In genomic region chr9:122261469-122261881, GRCh38 we compare ENCODE assay signal across 2 cellular contexts.
TF ChIP-seq lines count a peak whose summit lies in the region.

No MANE protein-coding gene starts in this region.

TF ChIP-seq in HEK293, 187 proteins besides CTCF, POLR2A, EP300 and RAD21 (continued from another document and continues in another):
- TF ChIP-seq ZNF449 (tag by site-specific recombination; IDR thresholded peaks at IDR 0.05), result no peak
- TF ChIP-seq ZBTB49 (tag by site-specific recombination; IDR thresholded peaks at IDR 0.05; ENCODE audit: low read depth), result no peak
- TF ChIP-seq ZNF140 (tag by site-specific recombination; IDR thresholded peaks at IDR 0.05), result no peak
- TF ChIP-seq ZNF335 (tag by site-specific recombination; conservative IDR thresholded peaks at IDR 0.05), result peak; percentile 55
- no peak for TF ChIP-seq ZFP69B (tag by site-specific recombination; IDR thresholded peaks at IDR 0.05)
- no peak for TF ChIP-seq ZNF488 (tag by site-specific recombination; IDR thresholded peaks at IDR 0.05)
- no peak for TF ChIP-seq MEIS1 (CRISPR knock-in tag; IDR thresholded peaks at IDR 0.05; ENCODE audit: borderline replicate concordance)
- TF ChIP-seq ZNF341 (tag by site-specific recombination; IDR thresholded peaks at IDR 0.05; ENCODE audit: low read depth), result no peak
- TF ChIP-seq ZBTB26 (tag by site-specific recombination; optimal IDR thresholded peaks at IDR 0.05), result no peak
- TF ChIP-seq ZNF514 (tag by site-specific recombination; IDR thresholded peaks at IDR 0.05), result no peak
- peak; percentile 33; the same call in 1 of the 2 replicates for TF ChIP-seq IKZF3 (tag by site-specific recombination; IDR thresholded peaks at IDR 0.05)
- no peak for TF ChIP-seq TCF7L2 (IDR thresholded peaks at IDR 0.05; ENCODE audit: borderline replicate concordance, low read depth, low read length)
- TF ChIP-seq ZNF146 (tag by site-specific recombination; IDR thresholded peaks at IDR 0.05), result no peak
- TF ChIP-seq PRDM6 (tag by site-specific recombination; IDR thresholded peaks at IDR 0.05), result peak; percentile 81
- no peak for TF ChIP-seq ZNF404 (tag by site-specific recombination; IDR thresholded peaks at IDR 0.05)
- TF ChIP-seq ZNF416 (tag by site-specific recombination; IDR thresholded peaks at IDR 0.05), result no peak
- no peak for TF ChIP-seq ZNF292 (tag by site-specific recombination; IDR thresholded peaks at IDR 0.05; ENCODE audit: borderline replicate concordance, low read depth)
- no peak for TF ChIP-seq ZEB2 (tag by site-specific recombination; IDR thresholded peaks at IDR 0.05)

TF ChIP-seq in HepG2, 621 proteins besides CTCF, POLR2A, EP300 and RAD21 (continued from another document):
- no peak for TF ChIP-seq USF2 (IDR thresholded peaks at IDR 0.05; ENCODE audit: low read depth, low read length)
- peak; percentile 28; the same call in 1 of the 2 replicates for TF ChIP-seq USF2 (CRISPR knock-in tag; IDR thresholded peaks at IDR 0.05; ENCODE audit: borderline replicate concordance)
- peak; percentile 23; the same call in 1 of the 2 replicates for TF ChIP-seq FOXP4 (CRISPR knock-in tag; IDR thresholded peaks at IDR 0.05)
- TF ChIP-seq HNF4G (IDR thresholded peaks at IDR 0.05; ENCODE audit: borderline replicate concordance, low read depth, low read length), result peak; percentile 29; the same call in 1 of the 2 replicates
- TF ChIP-seq HNF4G (CRISPR knock-in tag; IDR thresholded peaks at IDR 0.05; ENCODE audit: borderline replicate concordance, low read depth), result no peak
- TF ChIP-seq DNMT1 (CRISPR knock-in tag; IDR thresholded peaks at IDR 0.05), result no peak
- peak; percentile 52 for TF ChIP-seq XRCC5 (optimal IDR thresholded peaks at IDR 0.05; ENCODE audit: low read length)
- TF ChIP-seq ERF (CRISPR knock-in tag; IDR thresholded peaks at IDR 0.05), result 0 out of 2 replicates have a peak, but pooled peaks have one; percentile 21
- TF ChIP-seq NFIC (IDR thresholded peaks at IDR 0.05; ENCODE audit: low read length), result 0 out of 2 replicates have a peak, but pooled peaks have one; percentile 14
- TF ChIP-seq FOXK1 (CRISPR knock-in tag; IDR thresholded peaks at IDR 0.05; ENCODE audit: borderline replicate concordance, low read depth), result 0 out of 2 replicates have a peak, but pooled peaks have one; percentile 20
- TF ChIP-seq ZBTB39 (CRISPR knock-in tag; IDR thresholded peaks at IDR 0.05), result peak; percentile 91
- TF ChIP-seq TEF (CRISPR knock-in tag; IDR thresholded peaks at IDR 0.05), result no peak
- TF ChIP-seq ZNF580 (CRISPR knock-in tag; IDR thresholded peaks at IDR 0.05; ENCODE audit: borderline replicate concordance, low read depth), result 0 out of 2 replicates have a peak, but pooled peaks have one; percentile 27
- no peak for TF ChIP-seq PHF5A (CRISPR knock-in tag; IDR thresholded peaks at IDR 0.05; ENCODE audit: low read depth, unreplicated experiment)
- TF ChIP-seq ZKSCAN8 (CRISPR knock-in tag; IDR thresholded peaks at IDR 0.05; ENCODE audit: borderline replicate concordance), result no peak
- peak; percentile 27; the same call in 1 of the 2 replicates for TF ChIP-seq ARID4A (CRISPR knock-in tag; IDR thresholded peaks at IDR 0.05; ENCODE audit: borderline replicate concordance)
- TF ChIP-seq CREB1 (IDR thresholded peaks at IDR 0.05), result no peak
- TF ChIP-seq CREB1 (CRISPR knock-in tag; IDR thresholded peaks at IDR 0.05), result 0 out of 2 replicates have a peak, but pooled peaks have one; percentile 50
- TF ChIP-seq FOXA3 (CRISPR knock-in tag; IDR thresholded peaks at IDR 0.05), result peak; percentile 33; the same call in 1 of the 2 replicates
- peak; percentile 60 for TF ChIP-seq TCF7 (IDR thresholded peaks at IDR 0.05; ENCODE audit: low read depth)
- TF ChIP-seq ZNF24 (IDR thresholded peaks at IDR 0.05), result no peak
- peak; percentile 69 for TF ChIP-seq RARA (CRISPR knock-in tag; IDR thresholded peaks at IDR 0.05)
- no peak for TF ChIP-seq MATR3 (CRISPR knock-in tag; IDR thresholded peaks at IDR 0.05)
- TF ChIP-seq HDAC2 (CRISPR knock-in tag; IDR thresholded peaks at IDR 0.05), result peak; percentile 39; the same call in 1 of the 2 replicates
- peak; percentile 71; the same call in 1 of the 2 replicates for TF ChIP-seq RXRA (CRISPR knock-in tag; IDR thresholded peaks at IDR 0.05)
- no peak for TF ChIP-seq ZNF740 (CRISPR knock-in tag; IDR thresholded peaks at IDR 0.05)
- 0 out of 2 replicates have a peak, but pooled peaks have one; percentile 37 for TF ChIP-seq BCL6 (CRISPR knock-in tag; IDR thresholded peaks at IDR 0.05)
- no peak for TF ChIP-seq NR3C1 (CRISPR knock-in tag; IDR thresholded peaks at IDR 0.05)
- 0 out of 2 replicates have a peak, but pooled peaks have one; percentile 24 for TF ChIP-seq PPARG (CRISPR knock-in tag; conservative IDR thresholded peaks at IDR 0.05)
- TF ChIP-seq SOX5 (CRISPR knock-in tag; IDR thresholded peaks at IDR 0.05; ENCODE audit: borderline replicate concordance), result peak; percentile 60; the same call in 1 of the 2 replicates
- TF ChIP-seq SOX13 (IDR thresholded peaks at IDR 0.05), result no peak
- TF ChIP-seq SOX13 (CRISPR knock-in tag; conservative IDR thresholded peaks at IDR 0.05 in 1 of 2, IDR thresholded peaks at IDR 0.05 in 1 of 2), result peak in 1 of 2 experiments; percentile 56; a peak in 2 of 4 replicates
- no peak for TF ChIP-seq ZNF780A (CRISPR knock-in tag; IDR thresholded peaks at IDR 0.05)
- peak; percentile 96 for TF ChIP-seq SRF (IDR thresholded peaks at IDR 0.05; ENCODE audit: low read depth, low read length)
- peak; percentile 76 for TF ChIP-seq SP5 (CRISPR knock-in tag; IDR thresholded peaks at IDR 0.05; ENCODE audit: borderline replicate concordance, low read depth)
- no peak for TF ChIP-seq NCOA2 (CRISPR knock-in tag; IDR thresholded peaks at IDR 0.05)
- no peak for TF ChIP-seq ZNF564 (CRISPR knock-in tag; IDR thresholded peaks at IDR 0.05)
- peak; percentile 36; the same call in 1 of the 2 replicates for TF ChIP-seq SALL1 (CRISPR knock-in tag; IDR thresholded peaks at IDR 0.05)
- TF ChIP-seq NR2C2 (CRISPR knock-in tag; IDR thresholded peaks at IDR 0.05; ENCODE audit: borderline replicate concordance), result no peak
- TF ChIP-seq ZNF17 (CRISPR knock-in tag; IDR thresholded peaks at IDR 0.05), result no peak
- no peak for TF ChIP-seq SOX6 (IDR thresholded peaks at IDR 0.05)
- 0 out of 2 replicates have a peak, but pooled peaks have one; percentile 32 for TF ChIP-seq SOX6 (CRISPR knock-in tag; IDR thresholded peaks at IDR 0.05)
- TF ChIP-seq GATAD2A (CRISPR knock-in tag; IDR thresholded peaks at IDR 0.05), result peak; percentile 44
- TF ChIP-seq SAP130 (CRISPR knock-in tag; IDR thresholded peaks at IDR 0.05; ENCODE audit: low read depth), result peak; percentile 68
